ENCODE assay signal across 8 cellular contexts in the genomic region with DNA sequence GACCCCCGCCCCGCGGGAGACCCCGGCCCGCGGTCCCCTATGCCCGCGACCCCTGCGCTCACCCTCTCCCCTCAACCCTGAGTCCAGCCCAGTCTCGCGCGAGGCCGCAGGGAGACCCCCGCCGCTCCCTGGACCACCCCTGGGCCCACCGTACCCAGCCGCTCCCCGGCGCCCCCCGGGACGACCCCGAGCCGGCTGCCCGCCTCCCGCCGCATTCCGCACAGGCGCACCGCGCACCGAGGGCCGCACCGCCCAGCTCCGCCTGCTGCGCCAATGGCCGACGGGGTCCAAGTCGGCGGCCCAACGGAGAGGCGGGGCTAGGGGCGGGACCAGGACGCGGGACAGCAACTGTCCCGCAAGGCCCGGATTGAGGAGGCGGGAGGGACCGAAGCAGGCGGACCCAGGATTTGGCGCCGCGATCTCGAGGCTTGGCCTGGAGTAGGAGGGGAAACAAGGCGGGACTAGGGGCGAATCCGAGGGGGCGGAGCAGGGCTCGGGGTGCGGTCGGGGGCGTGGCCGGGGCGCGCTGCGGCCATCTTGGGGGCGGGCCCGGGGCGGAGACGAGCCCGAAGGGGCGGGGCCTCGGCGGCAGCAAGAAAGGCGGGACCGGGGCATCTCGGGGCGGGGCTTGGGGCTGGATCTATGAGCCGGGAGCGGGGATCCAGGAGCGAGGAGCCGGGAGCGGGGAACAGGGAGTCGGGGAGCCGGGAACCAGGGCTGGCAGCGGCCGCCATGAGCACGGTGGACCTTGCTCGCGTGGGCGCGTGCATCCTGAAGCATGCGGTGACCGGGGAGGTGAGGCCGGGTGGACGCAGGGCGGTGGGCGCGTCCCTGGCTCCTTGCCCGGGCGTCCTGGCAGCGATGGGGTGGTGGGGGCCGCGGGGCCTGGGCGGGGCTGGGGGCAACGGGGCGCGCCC. TPM values are rescaled to one million over a fixed set of nuclear protein-coding genes. Genes with fewer than 3 reads are reported as not detected.
A peak's percentile ranks its signal among the peaks of the same experiment; 100 is the strongest.
DNase-seq lines count a peak whose midpoint lies in the region; ATAC-seq and TF ChIP-seq lines count a peak whose summit lies in the region.

A gene with protein sequence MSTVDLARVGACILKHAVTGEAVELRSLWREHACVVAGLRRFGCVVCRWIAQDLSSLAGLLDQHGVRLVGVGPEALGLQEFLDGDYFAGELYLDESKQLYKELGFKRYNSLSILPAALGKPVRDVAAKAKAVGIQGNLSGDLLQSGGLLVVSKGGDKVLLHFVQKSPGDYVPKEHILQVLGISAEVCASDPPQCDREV (plus strand): TSS at position 624 of the 917 bp plus-strand sequence. CDS start 109 bp downstream, at position 733.

- H3K4me3 ChIP-seq in Jurkat, Clone E6-1 (ENCODE audit: low read length) = peak within 1 kb of the TSS; percentile 92
- H3K4me3 ChIP-seq in mucosa of descending colon = peak within 1 kb of the TSS; percentile 72

- H3K9me3 ChIP-seq in mucosa of descending colon = no peaks in the 10 kb centered on the region

- ATAC-seq in GM21619 (IDR thresholded peaks at IDR 0.05; ENCODE audit: unreplicated experiment) = peak; percentile 59
- peak; percentile 86 for ATAC-seq in mucosa of descending colon

- no peak for TF ChIP-seq CTCF in mucosa of descending colon (IDR thresholded peaks at IDR 0.05)

- peak within 1 kb of the TSS; percentile 76 for H3K27ac ChIP-seq in epithelial cell of prostate

- DNase-seq in DMS153 treated with DMSO at 0.1 percent for 48 hours (lab: John Stamatoyannopoulos, UW; ENCODE audit: unreplicated experiment) = peak; percentile 99
- peak; percentile 96 for DNase-seq in Jurkat, Clone E6-1 (ENCODE audit: low read depth, low spot score)
- peak; percentile 99 for DNase-seq in activated T-cell treated with anti-CD3 and anti-CD28 coated beads, Interleukin-2, amount 50 U/mL, for 1 hour
- peak; percentile 95 for DNase-seq in epithelial cell of prostate (ENCODE audit: low read depth, low spot score)
- DNase-seq in mucosa of descending colon = peak; percentile 99 to 100 (median 99)
- DNase-seq in stimulated activated CD8-positive, alpha-beta memory T cell treated with anti-CD3 and anti-CD28 coated beads, Interleukin-4, amount 100 ng/mL, for 1 hour (ENCODE audit: low read depth in 2 of 2, low spot score in 1 of 2) = peak; percentile 94 to 98

- H3K4me1 ChIP-seq in mucosa of descending colon (ENCODE audit: low read depth) = peaks cover 24% of the 10 kb centered on the region

- peaks cover 2% of the 10 kb centered on the region for H3K36me3 ChIP-seq in mucosa of descending colon (ENCODE audit: low read depth)

- intact Hi-C loops in mucosa of descending colon (cut with DNase I, micrococcal nuclease) = no loop called here

TF ChIP-seq in PFSK-1, 5 proteins besides CTCF, POLR2A, EP300 and RAD21:
- TF ChIP-seq REST (IDR thresholded peaks at IDR 0.05; ENCODE audit: insufficient read depth in 1 of 2, low read depth in 2 of 2, low read length in 2 of 2) (peak in 1 of 2 experiments; percentile 74; a peak in 2 of 4 replicates), POLR2AphosphoS5 (IDR thresholded peaks at IDR 0.05; ENCODE audit: low read depth, low read length) (peak; percentile 51; the same call in 1 of the 2 replicates), TAF1 (IDR thresholded peaks at IDR 0.05; ENCODE audit: borderline replicate concordance, insufficient read depth, low read length) (no peak)

RNA-seq across cellular contexts. Expression of the gene that starts here (rescaled TPM):
- 19.9 TPM for polyA plus RNA-seq in Jurkat, Clone E6-1 (2012; ENCODE audit: insufficient read depth, insufficient read length)
- 37.5 TPM for polyA plus RNA-seq in PFSK-1 (2012; ENCODE audit: insufficient read length, low read depth)
- 10 to 100 TPM; 45.2 to 65.5 (median 48.3) TPM for total RNA-seq in mucosa of descending colon

Comparison
In these comparisons a context has a peak if more than half of its experiments do, and no peak if none do; other contexts are left out.
1. Peak in every context shown above with its lines: DNase-seq, ATAC-seq, H3K4me3 ChIP-seq and H3K27ac ChIP-seq.